19 cellular contexts compared by ENCODE assay signal in genomic region chr10:356452-356851, GRCh38.
DNase-seq lines count a peak whose midpoint lies in the region; ATAC-seq, FAIRE-seq and TF ChIP-seq lines count a peak whose summit lies in the region.
"Had no signal": no experiment of that assay in that cellular context is flagged by ENCODE, and none has a peak within 500 bp of the region (broad histone marks: within the 10 kb centered on the region; RNA-seq: fewer than 3 reads in every experiment).

No MANE protein-coding gene starts in this region.

- no peak overlapping the region for H2AFZ ChIP-seq in OCI-LY3 (ENCODE audit: low read depth, low read length)

- H3K27ac ChIP-seq in BLaER1 (no peak overlapping the region), OCI-LY3 (ENCODE audit: low read length) (no peak overlapping the region)
- H3K27ac ChIP-seq: SJSA1 had no signal

- peaks cover 19% of the 10 kb centered on the region for H3K4me1 ChIP-seq in BLaER1
- H3K4me1 ChIP-seq in OCI-LY3 (ENCODE audit: low read length), result no peaks in the 10 kb centered on the region

- H3K4me2 ChIP-seq in BLaER1 (peak overlapping the region; percentile 51), OCI-LY3 (ENCODE audit: low read length) (no peak overlapping the region)

- FAIRE-seq in bronchial epithelial cell (lab: Jason Lieb, UNC), result peak; percentile 13
- FAIRE-seq: A204.1, GM18507 had no signal

- H4K20me1 ChIP-seq in BLaER1 (no peaks in the 10 kb centered on the region), OCI-LY3 (ENCODE audit: insufficient read depth, low read length) (no peaks in the 10 kb centered on the region)

- DNase-seq in bronchial epithelial cell (ENCODE audit: low read depth) (no peak), NCI-H748 (lab: John Stamatoyannopoulos, UW; ENCODE audit: unreplicated experiment) (no peak), iPS-NIHi11 (ENCODE audit: low spot score) (no peak), sciatic nerve (ENCODE audit: low spot score) (no peak)
- DNase-seq: Calu3; CD4-positive, alpha-beta T cell; HCEC 1CT; NCI-H1105 treated with DMSO at 0.1 percent for 48 hours; NCI-H187; NCI-H446 treated with DMSO at 0.1 percent for 48 hours; NCI-H774; RPMI8226 had no signal

- H3K79me2 ChIP-seq in OCI-LY3 (ENCODE audit: low read length), result no peaks in the 10 kb centered on the region

- H3K9ac ChIP-seq in BLaER1 (no peak overlapping the region), OCI-LY3 (ENCODE audit: low read length) (no peak overlapping the region)

- H3K27me3 ChIP-seq in BLaER1 (no peaks in the 10 kb centered on the region), OCI-LY3 (ENCODE audit: low read depth, low read length) (no peaks in the 10 kb centered on the region), bronchial epithelial cell (ENCODE audit: control insufficient read depth, insufficient read depth, low read length) (no peaks in the 10 kb centered on the region)
- H3K27me3 ChIP-seq: SJSA1 had no signal

- no peak overlapping the region for H3K4me3 ChIP-seq in BLaER1
- H3K4me3 ChIP-seq in GM12875 (ENCODE audit: low read depth, low read length), result no peak overlapping the region
- H3K4me3 ChIP-seq in OCI-LY3 (ENCODE audit: low read length), result no peak overlapping the region
- no peak overlapping the region for H3K4me3 ChIP-seq in bronchial epithelial cell (ENCODE audit: low read depth, low read length)
- H3K4me3 ChIP-seq: SJSA1 had no signal

- H3K9me3 ChIP-seq in BLaER1 (no peaks in the 10 kb centered on the region), OCI-LY3 (ENCODE audit: insufficient read depth, low read length) (no peaks in the 10 kb centered on the region)
- H3K9me3 ChIP-seq: SJSA1 had no signal

- intact Hi-C loops in sciatic nerve (cut with DNase I), result no loop called here

- TF ChIP-seq CTCF in GM12875 (IDR thresholded peaks at IDR 0.05; ENCODE audit: borderline replicate concordance, insufficient read depth, low read depth, low read length) (0 out of 2 replicates have a peak, but pooled peaks have one; percentile 2), OCI-LY3 (IDR thresholded peaks at IDR 0.05; ENCODE audit: low read depth, low read length) (peak; percentile 39), bronchial epithelial cell (IDR thresholded peaks at IDR 0.05; ENCODE audit: insufficient read depth, low read length, severe bottlenecking) (no peak)

- H3K36me3 ChIP-seq in BLaER1 (peaks cover 81% of the 10 kb centered on the region), OCI-LY3 (replicated peaks; ENCODE audit: low read depth, low read length) (no peaks in the 10 kb centered on the region), bronchial epithelial cell (ENCODE audit: control insufficient read depth, insufficient read depth, low read length) (no peaks in the 10 kb centered on the region)

- ATAC-seq in GM21825 (IDR thresholded peaks at IDR 0.05; ENCODE audit: unreplicated experiment) (no peak), sciatic nerve (no peak)
